ENCODE assay signal across 24 cellular contexts in genomic region chr16:49354101-49354500, GRCh38. TPM values are rescaled to one million over a fixed set of nuclear protein-coding genes. Genes with fewer than 3 reads are reported as not detected.
"Had no signal": no experiment of that assay in that cellular context is flagged by ENCODE, and none has a peak within 500 bp of the region (broad histone marks: within the 10 kb centered on the region; RNA-seq: fewer than 3 reads in every experiment).

No MANE protein-coding gene starts in this region.

- FAIRE-seq: HTR-8/SVneo, RCC 7860 had no signal

- H3K27ac ChIP-seq: HL-60 had no signal

- H3K4me2 ChIP-seq: SK-N-SH had no signal

- H3K9me3 ChIP-seq: SK-N-SH had no signal

- H3K9ac ChIP-seq: SK-N-SH had no signal

- DNase-seq: KBM-7, MV-4-11, NCI-H1048, NCI-H1105, NCI-H1417, NCI-H1436 treated with DMSO at 0.1 percent for 48 hours, NCI-H1694, NCI-H187 treated with DMSO at 0.1 percent for 48 hours, NCI-H2029 treated with DMSO at 0.1 percent for 48 hours, NCI-H2171 treated with DMSO at 0.1 percent for 48 hours, NCI-H345, NCI-H446 treated with DMSO at 0.1 percent for 48 hours, NCI-H510A treated with DMSO at 0.1 percent for 48 hours, NCI-H69, RPMI8226, SHP77, SK-N-SH, SW 1271 had no signal

RNA-seq across cellular contexts. Expression of gene C16orf78, which starts 19.5 kb away (rescaled TPM):
- total RNA-seq: LHCN-M2, MCF 10A, SK-MEL-5 had no signal
- polyA plus RNA-seq: SK-N-SH had no signal
